25 cellular contexts compared by ENCODE assay signal in genomic region chr2:54947596-54948519, GRCh38.
DNase-seq lines count a peak whose midpoint lies in the region; ATAC-seq and TF ChIP-seq lines count a peak whose summit lies in the region.
"Had no signal": no experiment of that assay in that cellular context is flagged by ENCODE, and none has a peak within 500 bp of the region (broad histone marks: within the 10 kb centered on the region; RNA-seq: fewer than 3 reads in every experiment).

No MANE protein-coding gene starts in this region.

- TF ChIP-seq CTCF in breast epithelium (IDR thresholded peaks at IDR 0.05), result no peak
- no peak for TF ChIP-seq CTCF in MCF 10A (IDR thresholded peaks at IDR 0.05; ENCODE audit: unreplicated experiment)
- TF ChIP-seq CTCF in neural progenitor cell (IDR thresholded peaks at IDR 0.05), result no peak
- no peak for TF ChIP-seq CTCF in gastroesophageal sphincter (IDR thresholded peaks at IDR 0.05)

- H3K4me3 ChIP-seq in breast epithelium, result peak overlapping the region in 2 of 3 donors; percentile 1 to 23
- no peak overlapping the region for H3K4me3 ChIP-seq in neural progenitor cell
- H3K4me3 ChIP-seq in gastroesophageal sphincter, result no peak overlapping the region
- H3K4me3 ChIP-seq: sigmoid colon had no signal

- no peaks in the 10 kb centered on the region for H3K9me3 Mint-ChIP-seq in MCF 10A (ENCODE audit: unreplicated experiment)
- H3K9me3 Mint-ChIP-seq in neural progenitor cell, result peaks cover 5% of the 10 kb centered on the region
- H3K9me3 Mint-ChIP-seq: activated naive CD4-positive, alpha-beta T cell treated with anti-CD3 and anti-CD28 coated beads for 36 hours; activated T-cell treated with anti-CD3 and anti-CD28 coated beads, Interleukin-2, amount 50 U/mL, for 4 hours; CD8-positive, alpha-beta T cell; natural killer cell treated with Interleukin-12 subunit alpha and Interleukin-12 subunit beta and Interleukin-15 and Interleukin-18, amount 100 ng/mL, for 72 hours; stimulated activated naive CD8-positive, alpha-beta T cell treated with anti-CD3 and anti-CD28 coated beads, Interleukin-15, Interleukin-2, amounts not matched to agents 100 ng/mL and 50 ng/mL, for 24 hours had no signal

- H4K20me1 ChIP-seq in neural progenitor cell (ENCODE audit: low read depth), result no peaks in the 10 kb centered on the region

- BruUV-seq in MCF 10A (replicated peaks; lab: Mats Ljungman, UMichigan), result no TSS peak

- ATAC-seq in left lobe of liver, result no peak
- no peak for ATAC-seq in gastroesophageal sphincter
- ATAC-seq: activated T-cell treated with anti-CD3 and anti-CD28 coated beads, Interleukin-2, amount 50 U/mL, for 4 hours; CD8-positive, alpha-beta T cell; natural killer cell treated with Interleukin-12 subunit alpha and Interleukin-12 subunit beta and Interleukin-15 and Interleukin-18, amount 100 ng/mL, for 72 hours; SK-N-SH treated with all-trans-retinoic acid at 6 μM for 48 hours had no signal

- no peaks in the 10 kb centered on the region for H3K79me2 ChIP-seq in neural progenitor cell (ENCODE audit: low read depth)
- H3K79me2 ChIP-seq: parathyroid adenoma had no signal

- CTCF ChIA-PET in MCF 10A (lab: Yijun Ruan, JAX), result no interaction called here

- WGBS in gastroesophageal sphincter (ENCODE audit: low coverage in 1 of 2), 2 donors, result 64 to 85% methylated on average over 4 to 20 of the region's 24 CpGs

- peak overlapping the region; percentile 89 to 95 for H3K27ac ChIP-seq in breast epithelium
- peak overlapping the region; percentile 20 for H3K27ac ChIP-seq in cingulate gyrus (ENCODE audit: low read depth, low read length)
- H3K27ac ChIP-seq in neural progenitor cell, result no peak overlapping the region
- H3K27ac ChIP-seq in gastroesophageal sphincter, result no peak overlapping the region
- H3K27ac ChIP-seq: 22Rv1, parathyroid adenoma, sigmoid colon had no signal

- TF ChIP-seq POLR2A in breast epithelium (IDR thresholded peaks at IDR 0.05) (no peak), gastroesophageal sphincter (IDR thresholded peaks at IDR 0.05) (no peak)

- intact Hi-C loops in breast epithelium (cut with DNase I; ENCODE audit: low total_unique reads), result no loop called here
- intact Hi-C loops in MCF 10A (cut with micrococcal nuclease), result no loop called here

- H3K4me3 Mint-ChIP-seq in MCF 10A (ENCODE audit: unreplicated experiment) (no peak overlapping the region), neural progenitor cell (no peak overlapping the region)
- H3K4me3 Mint-ChIP-seq: activated naive CD4-positive, alpha-beta T cell treated with anti-CD3 and anti-CD28 coated beads for 36 hours; activated T-cell treated with anti-CD3 and anti-CD28 coated beads, Interleukin-2, amount 50 U/mL, for 4 hours; CD8-positive, alpha-beta T cell; natural killer cell treated with Interleukin-12 subunit alpha and Interleukin-12 subunit beta and Interleukin-15 and Interleukin-18, amount 100 ng/mL, for 72 hours; stimulated activated naive CD8-positive, alpha-beta T cell treated with anti-CD3 and anti-CD28 coated beads, Interleukin-15, Interleukin-2, amounts not matched to agents 100 ng/mL and 50 ng/mL, for 24 hours had no signal

- no peak for TF ChIP-seq EP300 in gastroesophageal sphincter (IDR thresholded peaks at IDR 0.05)

- POLR2A ChIA-PET in MCF 10A (lab: Yijun Ruan, JAX), result no interaction called here

- H3K4me1 Mint-ChIP-seq in MCF 10A (ENCODE audit: insufficient read depth, unreplicated experiment) (peaks cover 13% of the 10 kb centered on the region), neural progenitor cell (peaks cover 27% of the 10 kb centered on the region)

- H3K4me1 ChIP-seq in breast epithelium, result peaks cover 6 to 8% of the 10 kb centered on the region in 2 donors
- H3K4me1 ChIP-seq in neural progenitor cell, result peaks cover 31% of the 10 kb centered on the region
- H3K4me1 ChIP-seq in gastroesophageal sphincter, result peaks cover 0 to 14% (median 3%) of the 10 kb centered on the region in 3 donors
- H3K4me1 ChIP-seq: parathyroid adenoma had no signal

- H2AFZ ChIP-seq in neural progenitor cell (replicated peaks), result no peak overlapping the region
- H2AFZ ChIP-seq: parathyroid adenoma had no signal

- H3K27me3 Mint-ChIP-seq in MCF 10A (ENCODE audit: insufficient read depth, unreplicated experiment), result no peaks in the 10 kb centered on the region
- H3K27me3 Mint-ChIP-seq in neural progenitor cell (ENCODE audit: insufficient read depth, low read depth), result no peaks in the 10 kb centered on the region
- H3K27me3 Mint-ChIP-seq: natural killer cell treated with Interleukin-12 subunit alpha and Interleukin-12 subunit beta and Interleukin-15 and Interleukin-18, amount 100 ng/mL, for 72 hours; stimulated activated naive CD8-positive, alpha-beta T cell treated with anti-CD3 and anti-CD28 coated beads, Interleukin-15, Interleukin-2, amounts not matched to agents 100 ng/mL and 50 ng/mL, for 24 hours had no signal

- H3K27me3 ChIP-seq in breast epithelium (no peaks in the 10 kb centered on the region), neural progenitor cell (no peaks in the 10 kb centered on the region), gastroesophageal sphincter (no peaks in the 10 kb centered on the region)
- H3K27me3 ChIP-seq: sigmoid colon had no signal

- peak overlapping the region; percentile 1 for H3K4me2 ChIP-seq in neural progenitor cell

- H3K36me3 ChIP-seq in breast epithelium, result no peaks in the 10 kb centered on the region
- H3K36me3 ChIP-seq in neural progenitor cell, result no peaks in the 10 kb centered on the region
- H3K36me3 ChIP-seq in gastroesophageal sphincter, result no peaks in the 10 kb centered on the region
- H3K36me3 ChIP-seq: sigmoid colon had no signal

- H3K27ac Mint-ChIP-seq in MCF 10A (ENCODE audit: low read depth, unreplicated experiment), result no peak overlapping the region
- H3K27ac Mint-ChIP-seq in neural progenitor cell, result peak overlapping the region; percentile 67
- H3K27ac Mint-ChIP-seq: activated naive CD4-positive, alpha-beta T cell treated with anti-CD3 and anti-CD28 coated beads for 36 hours; CD8-positive, alpha-beta T cell; stimulated activated naive CD8-positive, alpha-beta T cell treated with anti-CD3 and anti-CD28 coated beads, Interleukin-15, Interleukin-2, amounts not matched to agents 100 ng/mL and 50 ng/mL, for 24 hours had no signal

- H3F3A ChIP-seq in neural progenitor cell (ENCODE audit: low read depth), result no peaks in the 10 kb centered on the region

- H3K9me3 ChIP-seq in breast epithelium (no peaks in the 10 kb centered on the region), neural progenitor cell (ENCODE audit: low read depth) (no peaks in the 10 kb centered on the region), gastroesophageal sphincter (no peaks in the 10 kb centered on the region)
- H3K9me3 ChIP-seq: sigmoid colon had no signal

- DNase-seq in breast epithelium (ENCODE audit: low spot score in 2 of 2) (no peak), MCF 10A (ENCODE audit: unreplicated experiment) (no peak), neural progenitor cell (ENCODE audit: low spot score) (peak; percentile 27), hepatic stellate cell (ENCODE audit: low spot score) (no peak), left lobe of liver (ENCODE audit: low spot score) (no peak), UCSD-AML1 (lab: John Stamatoyannopoulos, UW; ENCODE audit: unreplicated experiment) (no peak)
- DNase-seq: activated CD4-positive, alpha-beta T cell treated with anti-CD3 and anti-CD28 coated beads for 4 hours; activated naive CD4-positive, alpha-beta T cell treated with anti-CD3 and anti-CD28 coated beads for 36 hours; activated T-cell treated with anti-CD3 and anti-CD28 coated beads, Interleukin-2, amount 50 U/mL, for 4 hours; amniotic stem cell; CD8-positive, alpha-beta T cell; GF-D8; Kasumi-1; NCI-H1930; sigmoid colon; stimulated activated CD4-positive, alpha-beta T cell treated with anti-CD3 and anti-CD28 coated beads, Interleukin-15, amount 100 ng/mL, for 24 hours; T-helper 2 cell; trophoblast cell had no signal

- H3K9ac ChIP-seq in neural progenitor cell, result no peak overlapping the region
- H3K9ac ChIP-seq: parathyroid adenoma had no signal

- H3K36me3 Mint-ChIP-seq in MCF 10A (ENCODE audit: insufficient read depth, unreplicated experiment) (no peaks in the 10 kb centered on the region), neural progenitor cell (no peaks in the 10 kb centered on the region)
- H3K36me3 Mint-ChIP-seq: CD8-positive, alpha-beta T cell; natural killer cell treated with Interleukin-12 subunit alpha and Interleukin-12 subunit beta and Interleukin-15 and Interleukin-18, amount 100 ng/mL, for 72 hours had no signal

Comparison
In these comparisons a context has a peak if more than half of its experiments do, and no peak if none do; other contexts are left out.
1. H3K27ac ChIP-seq: peak in breast epithelium (2 of 2) and cingulate gyrus (single experiment); none in neural progenitor cell (single experiment) and gastroesophageal sphincter (0 of 4).
2. H3K4me3 ChIP-seq: peak in breast epithelium (2 of 3); none in neural progenitor cell (single experiment) and gastroesophageal sphincter (0 of 2).